10 cellular contexts compared by ENCODE assay signal in genomic region chr11:9787981-9788521, GRCh38.
DNase-seq lines count a peak whose midpoint lies in the region; ATAC-seq and TF ChIP-seq lines count a peak whose summit lies in the region.
"Had no signal": no experiment of that assay in that cellular context is flagged by ENCODE, and none has a peak within 500 bp of the region (broad histone marks: within the 10 kb centered on the region; RNA-seq: fewer than 3 reads in every experiment).

No MANE protein-coding gene starts in this region.

- H4K8ac ChIP-seq in IMR-90 (ENCODE audit: low read depth in 2 of 2, low read length in 2 of 2), result peak overlapping the region; percentile 3 to 86; a peak in 3 of 4 replicates

- H3K14ac ChIP-seq in IMR-90 (replicated peaks; ENCODE audit: low read depth, low read length), result peak overlapping the region; percentile 89

- H3K9me3 Mint-ChIP-seq in chondrocyte (ENCODE audit: low read depth), result no peaks in the 10 kb centered on the region
- H3K9me3 Mint-ChIP-seq: CD4-positive, CD25-positive, alpha-beta regulatory T cell had no signal

- H2BK5ac ChIP-seq in IMR-90 (ENCODE audit: low read depth, low read length, poor library complexity, severe bottlenecking), result peak overlapping the region; percentile 75

- H4K91ac ChIP-seq in IMR-90 (ENCODE audit: insufficient read depth, low read depth, low read length), result peak overlapping the region; percentile 80

- H3K9me1 ChIP-seq in IMR-90 (ENCODE audit: insufficient read depth, low read length), result peaks cover 28% of the 10 kb centered on the region

- H3K36me3 Mint-ChIP-seq in chondrocyte (ENCODE audit: low read depth), result peaks cover 11% of the 10 kb centered on the region

- no peak for TF ChIP-seq POLR2A in IMR-90 (IDR thresholded peaks at IDR 0.05; ENCODE audit: low read depth, low read length)

- WGBS in IMR-90 (ENCODE audit: extremely low coverage in 2 of 2, insufficient read length in 1 of 2), 2 experiments, result 60% methylated on average over 1 of the region's 3 CpGs; no CpG with 5 or more reads in 1 of the 2 experiments

- 0 out of 2 replicates have a peak overlapping the region, but pooled peaks have one; percentile 30 for H3K56ac ChIP-seq in IMR-90 (ENCODE audit: extremely low read depth, insufficient read depth, low read length)

- no peaks in the 10 kb centered on the region for H3K9me3 ChIP-seq in AG04450 (ENCODE audit: control insufficient read depth, insufficient read depth, low read length)
- H3K9me3 ChIP-seq in IMR-90 (ENCODE audit: control insufficient read depth, insufficient read depth, low read length), result no peaks in the 10 kb centered on the region

- no peak for TF ChIP-seq RAD21 in IMR-90 (IDR thresholded peaks at IDR 0.05; ENCODE audit: low read length)

- H3K79me1 ChIP-seq in IMR-90 (ENCODE audit: low read depth in 1 of 2, low read length in 2 of 2), result peaks cover 14 to 34% of the 10 kb centered on the region in 2 experiments

- no peaks in the 10 kb centered on the region for H4K20me1 ChIP-seq in IMR-90 (ENCODE audit: insufficient read depth, low read length)

- H3K36me3 ChIP-seq in IMR-90 (ENCODE audit: control insufficient read depth, insufficient read depth, low read length), result peaks cover 31% of the 10 kb centered on the region

- H2AK9ac ChIP-seq in IMR-90 (replicated peaks; ENCODE audit: low read depth, low read length, poor library complexity), result peak overlapping the region; percentile 28

- peak overlapping the region; percentile 83 for H2BK120ac ChIP-seq in IMR-90 (ENCODE audit: low read depth, low read length)

- peak overlapping the region; percentile 65 for H2AFZ ChIP-seq in IMR-90 (replicated peaks; ENCODE audit: low read length, poor library complexity)

- dilution Hi-C loops in IMR-90 (cut with HindIII; ENCODE audit: low sequenced_read_pairs, unreplicated experiment), result no loop called here

- H2AK5ac ChIP-seq in IMR-90 (ENCODE audit: low read depth, low read length), result peak overlapping the region; percentile 88

- peak overlapping the region; percentile 80; the same call in 1 of the 2 replicates for H3K23ac ChIP-seq in IMR-90 (ENCODE audit: low read depth, low read length)

- no peak overlapping the region for H3K4me2 ChIP-seq in IMR-90 (ENCODE audit: low read depth, low read length)

- no peaks in the 10 kb centered on the region for H3K27me3 Mint-ChIP-seq in chondrocyte (ENCODE audit: low read depth)
- H3K27me3 Mint-ChIP-seq: CD4-positive, CD25-positive, alpha-beta regulatory T cell had no signal

- H3K9ac ChIP-seq in IMR-90 (ENCODE audit: low read depth, low read length), result no peak overlapping the region

- BruUV-seq in IMR-90 (replicated peaks; lab: Mats Ljungman, UMichigan), result no TSS peak

- in situ Hi-C loops in IMR-90 (cut with MboI; ENCODE audit: low sequenced_read_pairs), result no loop called here

- no peak overlapping the region for H3K4me3 Mint-ChIP-seq in chondrocyte (ENCODE audit: unreplicated experiment)
- H3K4me3 Mint-ChIP-seq: CD4-positive, CD25-positive, alpha-beta regulatory T cell had no signal

- peak overlapping the region; percentile 95 for H3K4ac ChIP-seq in IMR-90 (ENCODE audit: low read depth, low read length)

- peak overlapping the region; percentile 85 for H3K27ac Mint-ChIP-seq in chondrocyte (ENCODE audit: unreplicated experiment)

- H2BK15ac ChIP-seq in IMR-90 (ENCODE audit: low read depth, low read length), result peak overlapping the region; percentile 54; the same call in 1 of the 3 replicates

- peak; percentile 93 for DNase-seq in AG04450 (ENCODE audit: low read depth, low spot score)
- peak; percentile 95 for DNase-seq in IMR-90
- DNase-seq in chondrocyte (ENCODE audit: low spot score), result no peak
- DNase-seq in myocyte (ENCODE audit: low read depth), result peak; percentile 98
- DNase-seq in NCI-H446 (lab: John Stamatoyannopoulos, UW), result no peak
- DNase-seq: CD4-positive, CD25-positive, alpha-beta regulatory T cell; NCI-H187 treated with DMSO at 0.1 percent for 48 hours had no signal

- TF ChIP-seq CTCF in AG04450 (IDR thresholded peaks at IDR 0.05; ENCODE audit: low read depth, low read length), result no peak
- TF ChIP-seq CTCF in IMR-90 (conservative IDR thresholded peaks at IDR 0.05; ENCODE audit: low read depth, low read length), result no peak
- TF ChIP-seq CTCF in chondrocyte (IDR thresholded peaks at IDR 0.05), result no peak

- H3K4me1 Mint-ChIP-seq in chondrocyte (ENCODE audit: low read depth), result peaks cover 24% of the 10 kb centered on the region

- intact Hi-C loops in IMR-90 (cut with micrococcal nuclease), result no loop called here

- H3K27ac ChIP-seq in AG04450 (ENCODE audit: low read depth, low read length), result peak overlapping the region; percentile 96
- H3K27ac ChIP-seq in IMR-90 (ENCODE audit: insufficient read depth, low read length), result peak overlapping the region; percentile 69

- H3K4me3 ChIP-seq in AG04450 (ENCODE audit: low read depth, low read length), result no peak overlapping the region
- no peak overlapping the region for H3K4me3 ChIP-seq in IMR-90 (ENCODE audit: insufficient read depth, low read depth, low read length)

- H2BK20ac ChIP-seq in IMR-90 (ENCODE audit: low read depth, low read length), result peak overlapping the region; percentile 79

- H3K27me3 ChIP-seq in AG04450 (ENCODE audit: control insufficient read depth, insufficient read depth, low read length) (no peaks in the 10 kb centered on the region), IMR-90 (ENCODE audit: control insufficient read depth, insufficient read depth, low read length) (no peaks in the 10 kb centered on the region)

- peaks cover 19% of the 10 kb centered on the region for H3K4me1 ChIP-seq in IMR-90 (ENCODE audit: control insufficient read depth, insufficient read depth, low read length)

- H3K18ac ChIP-seq in IMR-90 (ENCODE audit: low read depth, low read length), result peak overlapping the region; percentile 1; the same call in 1 of the 2 replicates

- peak; percentile 80 for ATAC-seq in IMR-90 (ENCODE audit: low read depth)
- ATAC-seq in HG02588 (IDR thresholded peaks at IDR 0.05; ENCODE audit: unreplicated experiment), result no peak
- no peak for ATAC-seq in HG03097 (IDR thresholded peaks at IDR 0.05; ENCODE audit: low FRiP score, unreplicated experiment)
- ATAC-seq in HG02852 (IDR thresholded peaks at IDR 0.05; ENCODE audit: unreplicated experiment), result no peak

- H4K5ac ChIP-seq in IMR-90 (ENCODE audit: low read depth, low read length), result peak overlapping the region; percentile 3

- POLR2A ChIA-PET in AG04450 (lab: Yijun Ruan, JAX), result interaction anchor here (0.5 to 2.7 kb wide), 11 partner anchors 9 to 517 kb away, joined by 3 to 33 read pairs (median 6); partner anchors contain the start of gene ADM
- POLR2A ChIA-PET in IMR-90 (lab: Charles Lee; ENCODE audit: unreplicated experiment), result interaction anchor here (0.5 to 1.0 kb wide), 3 partner anchors 13 to 175 kb away, joined by 3 to 4 read pairs (median 3); no protein-coding TSS in a partner anchor

- CTCF ChIA-PET in AG04450 (lab: Charles Lee) (interaction anchor here (0.6 kb wide), 2 partner anchors 30 to 96 kb away, joined by 3 to 4 read pairs; no protein-coding TSS in a partner anchor), IMR-90 (lab: Yijun Ruan, JAX) (interaction anchor here (0.9 kb wide), 1 partner anchor 14 kb away, joined by 3 read pairs; no protein-coding TSS in a partner anchor)

TF ChIP-seq in IMR-90, 13 proteins besides CTCF, POLR2A, EP300 and RAD21:
- TF ChIP-seq RFX5 (IDR thresholded peaks at IDR 0.05; ENCODE audit: low read depth, low read length) (no peak), CEBPB (IDR thresholded peaks at IDR 0.05; ENCODE audit: low read depth, low read length) (no peak), NFE2L2 (IDR thresholded peaks at IDR 0.05; ENCODE audit: low read depth, low read length) (no peak), CHD1 (IDR thresholded peaks at IDR 0.05; ENCODE audit: low read depth, low read length) (no peak), BHLHE40 (IDR thresholded peaks at IDR 0.05; ENCODE audit: low read depth, low read length) (no peak), MAZ (IDR thresholded peaks at IDR 0.05; ENCODE audit: borderline replicate concordance, low read depth, low read length) (no peak), MXI1 (IDR thresholded peaks at IDR 0.05; ENCODE audit: borderline replicate concordance, low read depth, low read length) (no peak), SMC3 (IDR thresholded peaks at IDR 0.05; ENCODE audit: low read depth, low read length) (no peak), USF2 (IDR thresholded peaks at IDR 0.05; ENCODE audit: low read depth, low read length) (no peak), MAFK (IDR thresholded peaks at IDR 0.05; ENCODE audit: low read depth, low read length) (no peak), RCOR1 (IDR thresholded peaks at IDR 0.05; ENCODE audit: insufficient replicate concordance, low read length) (no peak), FOS (IDR thresholded peaks at IDR 0.05; ENCODE audit: low read depth, low read length) (no peak), ELK1 (IDR thresholded peaks at IDR 0.05; ENCODE audit: borderline replicate concordance, low read depth, low read length) (no peak)

Comparison
In these comparisons a context has a peak if more than half of its experiments do, and no peak if none do; other contexts are left out.
1. DNase-seq: peak in AG04450 (single experiment), IMR-90 (single experiment) and myocyte (single experiment); none in chondrocyte (single experiment) and NCI-H446 (0 of 2).